In the genomic region with DNA sequence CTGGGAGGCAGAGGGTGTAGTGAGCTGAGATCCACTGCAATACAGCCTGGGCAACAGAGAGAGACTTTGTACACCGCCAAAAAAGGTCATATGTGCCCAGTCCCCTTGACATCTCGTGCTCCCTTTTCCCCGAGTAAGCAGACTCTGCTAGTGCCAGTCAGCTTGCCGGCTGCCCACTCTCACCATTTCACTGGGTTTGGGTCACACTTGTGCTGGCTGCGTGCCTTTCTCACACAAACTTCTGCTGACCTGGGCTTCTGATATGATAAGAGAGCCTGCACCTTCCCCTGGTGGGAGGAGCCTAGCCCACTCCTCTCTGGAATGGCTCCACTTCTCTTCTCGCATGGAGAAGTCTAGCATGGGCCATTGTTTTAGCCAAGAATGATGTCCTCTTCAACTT, we compare ENCODE assay signal across 23 cellular contexts.
"Had no signal": no experiment of that assay in that cellular context is flagged by ENCODE, and none has a peak within 500 bp of the region (broad histone marks: within the 10 kb centered on the region; RNA-seq: fewer than 3 reads in every experiment).

No MANE protein-coding gene starts in this region.

- H3K4me3 Mint-ChIP-seq: immature natural killer cell; memory B cell; mesothelial cell of epicardium; natural killer cell treated with Interleukin-12 subunit alpha and Interleukin-12 subunit beta and Interleukin-15 and Interleukin-18, amount 100 ng/mL, for 72 hours; neural progenitor cell; stimulated activated memory B cell treated with anti-CD40 and anti-IgM and Interleukin-4, amounts not matched to agents 10 μg/mL and 1 μg/mL and 100 μg/mL, for 72 hours; stimulated activated naive CD8-positive, alpha-beta T cell treated with anti-CD3 and anti-CD28 coated beads, Interleukin-15, Interleukin-2, amounts not matched to agents 100 ng/mL and 50 ng/mL, for 24 hours had no signal

- DNase-seq: colonic mucosa; dermis blood vessel endothelial cell; esophagus squamous epithelium; foreskin fibroblast; immature natural killer cell; kidney; left cardiac atrium; left ventricle myocardium inferior; lower lobe of right lung; occipital lobe; retina; right lobe of liver; stimulated activated CD4-positive, alpha-beta T cell treated with anti-CD3 and anti-CD28 coated beads, Interleukin-4, amount 100 ng/mL, for 24 hours; transverse colon had no signal

- H3K9me3 Mint-ChIP-seq: immature natural killer cell; natural killer cell treated with Interleukin-12 subunit alpha and Interleukin-12 subunit beta and Interleukin-15 and Interleukin-18, amount 100 ng/mL, for 72 hours; neural progenitor cell; stimulated activated naive CD8-positive, alpha-beta T cell treated with anti-CD3 and anti-CD28 coated beads, Interleukin-15, Interleukin-2, amounts not matched to agents 100 ng/mL and 50 ng/mL, for 24 hours had no signal

- H3K36me3 ChIP-seq: colonic mucosa, esophagus squamous epithelium, gastroesophageal sphincter, left ventricle myocardium inferior, lower lobe of right lung, neural progenitor cell, prostate gland, right lobe of liver, transverse colon had no signal

- H3K79me2 ChIP-seq: parathyroid adenoma had no signal

- H3K27ac Mint-ChIP-seq: immature natural killer cell; memory B cell; mesothelial cell of epicardium; natural killer cell treated with Interleukin-12 subunit alpha and Interleukin-12 subunit beta and Interleukin-15 and Interleukin-18, amount 100 ng/mL, for 72 hours; neural progenitor cell; stimulated activated memory B cell treated with anti-CD40 and anti-IgM and Interleukin-4, amounts not matched to agents 10 μg/mL and 1 μg/mL and 100 μg/mL, for 72 hours; stimulated activated naive CD8-positive, alpha-beta T cell treated with anti-CD3 and anti-CD28 coated beads, Interleukin-15, Interleukin-2, amounts not matched to agents 100 ng/mL and 50 ng/mL, for 24 hours had no signal

- H3K27me3 ChIP-seq: colonic mucosa, esophagus squamous epithelium, gastroesophageal sphincter, neural progenitor cell, right lobe of liver, transverse colon had no signal

- H3K4me2 ChIP-seq: neural progenitor cell had no signal

- H3K9me3 ChIP-seq: colonic mucosa, esophagus squamous epithelium, gastroesophageal sphincter, left ventricle myocardium inferior, lower lobe of right lung, prostate gland, right lobe of liver, transverse colon had no signal

- H2AFZ ChIP-seq: neural progenitor cell, parathyroid adenoma had no signal

- H3K27me3 Mint-ChIP-seq: natural killer cell treated with Interleukin-12 subunit alpha and Interleukin-12 subunit beta and Interleukin-15 and Interleukin-18, amount 100 ng/mL, for 72 hours; stimulated activated memory B cell treated with anti-CD40 and anti-IgM and Interleukin-4, amounts not matched to agents 10 μg/mL and 1 μg/mL and 100 μg/mL, for 72 hours; stimulated activated naive CD8-positive, alpha-beta T cell treated with anti-CD3 and anti-CD28 coated beads, Interleukin-15, Interleukin-2, amounts not matched to agents 100 ng/mL and 50 ng/mL, for 24 hours had no signal

- H3K27ac ChIP-seq: colonic mucosa, gastroesophageal sphincter, left ventricle myocardium inferior, lower lobe of right lung, neural progenitor cell, parathyroid adenoma, prostate gland, right lobe of liver, transverse colon had no signal

- H3K36me3 Mint-ChIP-seq: mesothelial cell of epicardium, neural progenitor cell had no signal

- ATAC-seq: gastroesophageal sphincter; left cardiac atrium; lower lobe of right lung; natural killer cell treated with Interleukin-12 subunit alpha and Interleukin-12 subunit beta and Interleukin-15 and Interleukin-18, amount 100 ng/mL, for 72 hours; right lobe of liver; stimulated activated memory B cell treated with anti-CD40 and anti-IgM and Interleukin-4, amounts not matched to agents 10 μg/mL and 1 μg/mL and 100 μg/mL, for 72 hours had no signal

- H3K9ac ChIP-seq: neural progenitor cell, parathyroid adenoma had no signal

- H3K4me1 ChIP-seq: colonic mucosa, neural progenitor cell, parathyroid adenoma, prostate gland, right lobe of liver had no signal

- H3K4me1 Mint-ChIP-seq: neural progenitor cell; stimulated activated memory B cell treated with anti-CD40 and anti-IgM and Interleukin-4, amounts not matched to agents 10 μg/mL and 1 μg/mL and 100 μg/mL, for 72 hours had no signal

- H3K4me3 ChIP-seq: colonic mucosa, esophagus squamous epithelium, gastroesophageal sphincter, left ventricle myocardium inferior, lower lobe of right lung, neural progenitor cell, prostate gland, right lobe of liver, transverse colon had no signal
